In genomic region chrX:65595460-65595876, GRCh38 we compare ENCODE assay signal across 8 cellular contexts.
DNase-seq lines count a peak whose midpoint lies in the region; ATAC-seq and TF ChIP-seq lines count a peak whose summit lies in the region.

No MANE protein-coding gene starts in this region.

- H3K4me3 Mint-ChIP-seq in activated CD4-positive, alpha-beta T cell treated with anti-CD3 and anti-CD28 coated beads for 36 hours = peak overlapping the region; percentile 47

- no peaks in the 10 kb centered on the region for H3K27me3 Mint-ChIP-seq in activated CD4-positive, alpha-beta T cell treated with anti-CD3 and anti-CD28 coated beads for 36 hours

- peak; percentile 76 for ATAC-seq in GM19023 (IDR thresholded peaks at IDR 0.05; ENCODE audit: unreplicated experiment)
- peak; percentile 66 for ATAC-seq in HG03196 (IDR thresholded peaks at IDR 0.05; ENCODE audit: unreplicated experiment)
- peak; percentile 81 for ATAC-seq in activated CD4-positive, alpha-beta T cell treated with anti-CD3 and anti-CD28 coated beads for 36 hours
- ATAC-seq in left lobe of liver = peak; percentile 100

- no peaks in the 10 kb centered on the region for H3K36me3 Mint-ChIP-seq in activated CD4-positive, alpha-beta T cell treated with anti-CD3 and anti-CD28 coated beads for 36 hours (ENCODE audit: low read depth)

- intact Hi-C loops in activated CD4-positive, alpha-beta T cell treated with anti-CD3 and anti-CD28 coated beads for 36 hours (cut with DNase I, micrococcal nuclease) = loop anchor here (1.0 to 10.0 kb wide), 13 partner anchors 61 to 451 kb away; partner anchors contain the start of genes LAS1L (in 1 of the 2), MSN (in 1 of the 2) and VSIG4 (in 1 of the 2)

- H3K4me1 Mint-ChIP-seq in activated CD4-positive, alpha-beta T cell treated with anti-CD3 and anti-CD28 coated beads for 36 hours = peaks cover 55% of the 10 kb centered on the region

- H3K27ac Mint-ChIP-seq in activated CD4-positive, alpha-beta T cell treated with anti-CD3 and anti-CD28 coated beads for 36 hours = peak overlapping the region; percentile 94

- DNase-seq in AG09319 (ENCODE audit: extremely low read depth, low read depth) (peak; percentile 86), NCI-H510A treated with DMSO at 0.1 percent for 48 hours (lab: John Stamatoyannopoulos, UW) (peak; percentile 73), left lobe of liver (ENCODE audit: low spot score) (peak; percentile 87)
- peak; percentile 96 for DNase-seq in activated CD4-positive, alpha-beta T cell treated with anti-CD3 and anti-CD28 coated beads for 36 hours
- DNase-seq in stimulated activated CD4-positive, alpha-beta T cell treated with anti-CD3 and anti-CD28 coated beads, Interleukin-2, amount 100 ng/mL, for 4 hours (ENCODE audit: low read depth) = peak; percentile 86

- H3K9me3 Mint-ChIP-seq in activated CD4-positive, alpha-beta T cell treated with anti-CD3 and anti-CD28 coated beads for 36 hours (ENCODE audit: low read depth) = no peaks in the 10 kb centered on the region

- TF ChIP-seq CTCF in AG09319 (IDR thresholded peaks at IDR 0.05; ENCODE audit: low read depth, low read length) = peak; percentile 100

- POLR2A ChIA-PET in activated CD4-positive, alpha-beta T cell treated with anti-CD3 and anti-CD28 coated beads for 36 hours (lab: Charles Lee) = interaction anchor here (0.7 to 1.5 kb wide), 4 partner anchors 72 to 1840 kb away, joined by 3 to 9 read pairs (median 5); partner anchors contain the start of gene MSN

- CTCF ChIA-PET in activated CD4-positive, alpha-beta T cell treated with anti-CD3 and anti-CD28 coated beads for 36 hours (lab: Charles Lee) = interaction anchor here (0.7 to 2.2 kb wide), 11 partner anchors 12 to 391 kb away, joined by 3 to 13 read pairs (median 4); no protein-coding TSS in a partner anchor

- H3K27ac ChIP-seq in cingulate gyrus (ENCODE audit: low read depth, low read length) = peak overlapping the region; percentile 69

Comparison
In these comparisons a context has a peak if more than half of its experiments do, and no peak if none do; other contexts are left out.
1. Peak in every context shown above with its lines: DNase-seq, ATAC-seq and H3K27ac ChIP-seq.